In the genomic region with DNA sequence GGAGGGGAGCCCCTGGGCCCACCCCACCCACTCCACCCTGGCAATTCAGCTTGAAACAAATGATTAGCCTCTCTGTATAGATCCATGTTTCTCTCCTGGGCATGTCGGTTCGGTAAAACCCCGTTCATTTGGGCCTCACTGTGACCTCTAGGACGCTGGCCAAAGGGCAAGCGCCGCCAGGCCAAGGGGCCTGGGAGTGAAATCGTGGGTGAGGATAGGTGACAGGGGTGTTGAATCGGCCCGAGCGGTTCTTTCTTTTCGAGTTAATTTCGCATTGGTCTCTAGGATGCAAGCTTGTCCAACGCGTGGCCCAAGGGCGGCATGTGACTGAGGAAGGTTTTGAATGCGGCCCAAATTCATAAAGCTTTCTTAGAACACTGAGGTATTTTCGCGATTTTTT, we compare ENCODE assay signal across 10 cellular contexts. TPM values are rescaled to one million over a fixed set of nuclear protein-coding genes. Genes with fewer than 3 reads are reported as not detected.
A peak's percentile ranks its signal among the peaks of the same experiment; 100 is the strongest.
DNase-seq lines count a peak whose midpoint lies in the region; ATAC-seq and TF ChIP-seq lines count a peak whose summit lies in the region.
"Had no signal": no experiment of that assay in that cellular context is flagged by ENCODE, and none has a peak within 500 bp of the region (broad histone marks: within the 10 kb centered on the region; RNA-seq: fewer than 3 reads in every experiment).

No MANE protein-coding gene starts in this region.

- no peak for DNase-seq in T-helper 2 cell treated with Interferon-gamma antibody and Interleukin-4, amounts not matched to agents 5 μg/mL and 100 μg/mL, for 36 hours (ENCODE audit: low spot score)
- DNase-seq in T-helper 2 cell (no peak), WTC11 (ENCODE audit: low spot score) (no peak), glutamatergic neuron (no peak), NCI-H1048 (lab: John Stamatoyannopoulos, UW) (no peak)
- DNase-seq in stimulated activated effector memory CD8-positive, alpha-beta T cell treated with anti-CD3 and anti-CD28 coated beads, Interleukin-12 subunit alpha, Interleukin-12 subunit beta, amount 100 ng/mL, for 72 hours (ENCODE audit: low spot score in 2 of 2): no peak
- DNase-seq in stimulated activated CD4-positive, alpha-beta T cell treated with anti-CD3 and anti-CD28 coated beads, Interleukin-15, amount 100 ng/mL, for 24 hours: no peak
- DNase-seq: NCI-H187 treated with DMSO at 0.1 percent for 48 hours, occipital lobe had no signal

- TF ChIP-seq CTCF in WTC11 (IDR thresholded peaks at IDR 0.05) (no peak), glutamatergic neuron (IDR thresholded peaks at IDR 0.05; ENCODE audit: partially characterized antibody, unreplicated experiment) (no peak)

- H3K4me1 Mint-ChIP-seq in T-helper 2 cell treated with Interferon-gamma antibody and Interleukin-4, amounts not matched to agents 5 μg/mL and 100 μg/mL, for 36 hours (ENCODE audit: low read depth): peaks cover 83% of the 10 kb centered on the region
- H3K4me1 Mint-ChIP-seq in WTC11 (peaks cover 20% of the 10 kb centered on the region), glutamatergic neuron (ENCODE audit: low read depth, unreplicated experiment) (peaks cover 7% of the 10 kb centered on the region)
- peaks cover 90% of the 10 kb centered on the region for H3K4me1 Mint-ChIP-seq in stimulated activated effector memory CD8-positive, alpha-beta T cell treated with anti-CD3 and anti-CD28 coated beads, Interleukin-12 subunit alpha, Interleukin-12 subunit beta, amount 100 ng/mL, for 72 hours

- no peaks in the 10 kb centered on the region for H3K36me3 Mint-ChIP-seq in T-helper 2 cell treated with Interferon-gamma antibody and Interleukin-4, amounts not matched to agents 5 μg/mL and 100 μg/mL, for 36 hours (ENCODE audit: low read depth)
- H3K36me3 Mint-ChIP-seq in WTC11 (no peaks in the 10 kb centered on the region), glutamatergic neuron (ENCODE audit: unreplicated experiment) (peaks cover 5% of the 10 kb centered on the region)
- peaks cover 20% of the 10 kb centered on the region for H3K36me3 Mint-ChIP-seq in stimulated activated effector memory CD8-positive, alpha-beta T cell treated with anti-CD3 and anti-CD28 coated beads, Interleukin-12 subunit alpha, Interleukin-12 subunit beta, amount 100 ng/mL, for 72 hours

- no peaks in the 10 kb centered on the region for H3K9me3 Mint-ChIP-seq in T-helper 2 cell treated with Interferon-gamma antibody and Interleukin-4, amounts not matched to agents 5 μg/mL and 100 μg/mL, for 36 hours
- H3K9me3 Mint-ChIP-seq in WTC11 (no peaks in the 10 kb centered on the region), glutamatergic neuron (ENCODE audit: unreplicated experiment) (no peaks in the 10 kb centered on the region)
- H3K9me3 Mint-ChIP-seq in stimulated activated effector memory CD8-positive, alpha-beta T cell treated with anti-CD3 and anti-CD28 coated beads, Interleukin-12 subunit alpha, Interleukin-12 subunit beta, amount 100 ng/mL, for 72 hours: no peaks in the 10 kb centered on the region

- CTCF ChIA-PET in WTC11 (lab: Charles Lee): interaction anchor here (0.6 to 7.7 kb wide), 17 partner anchors 8 to 1601 kb away, joined by 3 to 84 read pairs (median 4); a partner anchor contains a TSS

- ATAC-seq in WTC11 (no peak), GM21528 (IDR thresholded peaks at IDR 0.05; ENCODE audit: low FRiP score, unreplicated experiment) (no peak)
- ATAC-seq in stimulated activated effector memory CD8-positive, alpha-beta T cell treated with anti-CD3 and anti-CD28 coated beads, Interleukin-12 subunit alpha, Interleukin-12 subunit beta, amount 100 ng/mL, for 72 hours: no peak

- POLR2A ChIA-PET in WTC11 (lab: Charles Lee): interaction anchor here (0.6 kb wide), 1 partner anchor 1222 kb away, joined by 4 read pairs; no protein-coding TSS in a partner anchor

- peak overlapping the region; percentile 75 for H3K4me3 Mint-ChIP-seq in T-helper 2 cell treated with Interferon-gamma antibody and Interleukin-4, amounts not matched to agents 5 μg/mL and 100 μg/mL, for 36 hours
- H3K4me3 Mint-ChIP-seq in WTC11: peak overlapping the region; percentile 48
- H3K4me3 Mint-ChIP-seq in glutamatergic neuron (ENCODE audit: unreplicated experiment): peak overlapping the region; percentile 35
- peak overlapping the region; percentile 74 for H3K4me3 Mint-ChIP-seq in stimulated activated effector memory CD8-positive, alpha-beta T cell treated with anti-CD3 and anti-CD28 coated beads, Interleukin-12 subunit alpha, Interleukin-12 subunit beta, amount 100 ng/mL, for 72 hours

- no peaks in the 10 kb centered on the region for H3K27me3 Mint-ChIP-seq in T-helper 2 cell treated with Interferon-gamma antibody and Interleukin-4, amounts not matched to agents 5 μg/mL and 100 μg/mL, for 36 hours (ENCODE audit: low read depth)
- H3K27me3 Mint-ChIP-seq in WTC11 (ENCODE audit: low read depth) (peaks cover 27% of the 10 kb centered on the region), glutamatergic neuron (ENCODE audit: unreplicated experiment) (peaks cover 2% of the 10 kb centered on the region)

- peak overlapping the region; percentile 93 for H3K27ac Mint-ChIP-seq in T-helper 2 cell treated with Interferon-gamma antibody and Interleukin-4, amounts not matched to agents 5 μg/mL and 100 μg/mL, for 36 hours
- H3K27ac Mint-ChIP-seq in WTC11: no peak overlapping the region
- no peak overlapping the region for H3K27ac Mint-ChIP-seq in glutamatergic neuron (ENCODE audit: unreplicated experiment)
- H3K27ac Mint-ChIP-seq in stimulated activated effector memory CD8-positive, alpha-beta T cell treated with anti-CD3 and anti-CD28 coated beads, Interleukin-12 subunit alpha, Interleukin-12 subunit beta, amount 100 ng/mL, for 72 hours: peak overlapping the region; percentile 90

TF ChIP-seq in WTC11, 78 proteins besides CTCF, POLR2A, EP300 and RAD21 (continues in another document):
- TF ChIP-seq, protein P1, sequence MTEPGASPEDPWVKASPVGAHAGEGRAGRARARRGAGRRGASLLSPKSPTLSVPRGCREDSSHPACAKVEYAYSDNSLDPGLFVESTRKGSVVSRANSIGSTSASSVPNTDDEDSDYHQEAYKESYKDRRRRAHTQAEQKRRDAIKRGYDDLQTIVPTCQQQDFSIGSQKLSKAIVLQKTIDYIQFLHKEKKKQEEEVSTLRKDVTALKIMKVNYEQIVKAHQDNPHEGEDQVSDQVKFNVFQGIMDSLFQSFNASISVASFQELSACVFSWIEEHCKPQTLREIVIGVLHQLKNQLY (CRISPR knock-in tag; IDR thresholded peaks at IDR 0.05): no peak
- TF ChIP-seq HMGA2 (CRISPR knock-in tag; IDR thresholded peaks at IDR 0.05) (no peak), TCF7 (CRISPR knock-in tag; IDR thresholded peaks at IDR 0.05; ENCODE audit: low read depth) (no peak), FOXK1 (CRISPR knock-in tag; IDR thresholded peaks at IDR 0.05) (no peak), RORB (CRISPR knock-in tag; IDR thresholded peaks at IDR 0.05) (no peak), TEAD1 (CRISPR knock-in tag; IDR thresholded peaks at IDR 0.05) (no peak), SMAD3 (CRISPR knock-in tag; IDR thresholded peaks at IDR 0.05; ENCODE audit: borderline replicate concordance) (no peak), GRHL2 (CRISPR knock-in tag; IDR thresholded peaks at IDR 0.05; ENCODE audit: insufficient replicate concordance, severe bottlenecking) (no peak), NFATC4 (CRISPR knock-in tag; IDR thresholded peaks at IDR 0.05) (no peak), ZNF138 (CRISPR knock-in tag; conservative IDR thresholded peaks at IDR 0.05) (no peak), NR2C2 (CRISPR knock-in tag; IDR thresholded peaks at IDR 0.05) (no peak), ZBTB21 (CRISPR knock-in tag; IDR thresholded peaks at IDR 0.05; ENCODE audit: borderline replicate concordance) (no peak), CREB1 (CRISPR knock-in tag; IDR thresholded peaks at IDR 0.05) (no peak), PRRX2 (CRISPR knock-in tag; IDR thresholded peaks at IDR 0.05) (no peak)
- TF ChIP-seq, protein P2, sequence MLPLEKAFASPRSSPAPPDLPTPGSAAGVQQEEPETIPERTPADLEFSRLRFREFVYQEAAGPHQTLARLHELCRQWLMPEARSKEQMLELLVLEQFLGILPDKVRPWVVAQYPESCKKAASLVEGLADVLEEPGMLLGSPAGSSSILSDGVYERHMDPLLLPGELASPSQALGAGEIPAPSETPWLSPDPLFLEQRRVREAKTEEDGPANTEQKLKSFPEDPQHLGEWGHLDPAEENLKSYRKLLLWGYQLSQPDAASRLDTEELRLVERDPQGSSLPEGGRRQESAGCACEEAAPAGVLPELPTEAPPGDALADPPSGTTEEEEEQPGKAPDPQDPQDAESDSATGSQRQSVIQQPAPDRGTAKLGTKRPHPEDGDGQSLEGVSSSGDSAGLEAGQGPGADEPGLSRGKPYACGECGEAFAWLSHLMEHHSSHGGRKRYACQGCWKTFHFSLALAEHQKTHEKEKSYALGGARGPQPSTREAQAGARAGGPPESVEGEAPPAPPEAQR (CRISPR knock-in tag; IDR thresholded peaks at IDR 0.05): no peak
- TF ChIP-seq, protein P3, sequence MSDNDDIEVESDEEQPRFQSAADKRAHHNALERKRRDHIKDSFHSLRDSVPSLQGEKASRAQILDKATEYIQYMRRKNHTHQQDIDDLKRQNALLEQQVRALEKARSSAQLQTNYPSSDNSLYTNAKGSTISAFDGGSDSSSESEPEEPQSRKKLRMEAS (CRISPR knock-in tag; IDR thresholded peaks at IDR 0.05): no peak
- TF ChIP-seq, protein P4, sequence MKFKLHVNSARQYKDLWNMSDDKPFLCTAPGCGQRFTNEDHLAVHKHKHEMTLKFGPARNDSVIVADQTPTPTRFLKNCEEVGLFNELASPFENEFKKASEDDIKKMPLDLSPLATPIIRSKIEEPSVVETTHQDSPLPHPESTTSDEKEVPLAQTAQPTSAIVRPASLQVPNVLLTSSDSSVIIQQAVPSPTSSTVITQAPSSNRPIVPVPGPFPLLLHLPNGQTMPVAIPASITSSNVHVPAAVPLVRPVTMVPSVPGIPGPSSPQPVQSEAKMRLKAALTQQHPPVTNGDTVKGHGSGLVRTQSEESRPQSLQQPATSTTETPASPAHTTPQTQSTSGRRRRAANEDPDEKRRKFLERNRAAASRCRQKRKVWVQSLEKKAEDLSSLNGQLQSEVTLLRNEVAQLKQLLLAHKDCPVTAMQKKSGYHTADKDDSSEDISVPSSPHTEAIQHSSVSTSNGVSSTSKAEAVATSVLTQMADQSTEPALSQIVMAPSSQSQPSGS (CRISPR knock-in tag; IDR thresholded peaks at IDR 0.05; ENCODE audit: borderline replicate concordance, low read depth): no peak

RNA-seq across cellular contexts. Expression of a gene that starts 9.9 kb away (rescaled TPM):
- total RNA-seq in WTC11 (2021) (8.5 to 13.9 TPM (median 10.1 TPM) in 3 replicates), glutamatergic neuron (ENCODE audit: unreplicated experiment) (3.5 TPM)

RNA-seq across cellular contexts. Expression of a gene that starts 21.5 kb away (rescaled TPM):
- total RNA-seq in WTC11 (2021) (not detected in 3 replicates), glutamatergic neuron (ENCODE audit: unreplicated experiment) (not detected)

Comparison
In these comparisons a context has a peak if more than half of its experiments do, and no peak if none do; other contexts are left out.
1. H3K27ac Mint-ChIP-seq: peak in T-helper 2 cell treated with Interferon-gamma antibody and Interleukin-4, amounts not matched to agents 5 μg/mL and 100 μg/mL, for 36 hours (single experiment) and stimulated activated effector memory CD8-positive, alpha-beta T cell treated with anti-CD3 and anti-CD28 coated beads, Interleukin-12 subunit alpha, Interleukin-12 subunit beta, amount 100 ng/mL, for 72 hours (single experiment); none in WTC11 (single experiment) and glutamatergic neuron (single experiment).
2. Peak in every context shown above with its lines, with median percentiles within 50 percentile points of each other: H3K4me3 Mint-ChIP-seq.